In the genomic region with DNA sequence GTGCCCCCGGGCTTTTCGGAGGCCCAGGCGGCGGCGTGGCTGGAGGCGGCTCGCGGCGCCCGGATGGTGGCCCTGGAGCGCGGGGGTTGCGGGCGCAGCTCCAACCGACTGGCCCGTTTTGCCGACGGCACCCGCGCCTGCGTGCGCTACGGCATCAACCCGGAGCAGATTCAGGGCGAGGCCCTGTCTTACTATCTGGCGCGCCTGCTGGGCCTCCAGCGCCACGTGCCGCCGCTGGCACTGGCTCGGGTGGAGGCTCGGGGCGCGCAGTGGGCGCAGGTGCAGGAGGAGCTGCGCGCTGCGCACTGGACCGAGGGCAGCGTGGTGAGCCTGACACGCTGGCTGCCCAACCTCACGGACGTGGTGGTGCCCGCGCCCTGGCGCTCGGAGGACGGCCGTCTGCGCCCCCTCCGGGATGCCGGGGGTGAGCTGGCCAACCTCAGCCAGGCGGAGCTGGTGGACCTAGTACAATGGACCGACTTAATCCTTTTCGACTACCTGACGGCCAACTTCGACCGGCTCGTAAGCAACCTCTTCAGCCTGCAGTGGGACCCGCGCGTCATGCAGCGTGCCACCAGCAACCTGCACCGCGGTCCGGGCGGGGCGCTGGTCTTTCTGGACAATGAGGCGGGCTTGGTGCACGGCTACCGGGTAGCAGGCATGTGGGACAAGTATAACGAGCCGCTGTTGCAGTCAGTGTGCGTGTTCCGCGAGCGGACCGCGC, we compare ENCODE assay signal across 8 cellular contexts. TPM values are rescaled to one million over a fixed set of nuclear protein-coding genes. Genes with fewer than 3 reads are reported as not detected.
DNase-seq lines count a peak whose midpoint lies in the region; ATAC-seq and TF ChIP-seq lines count a peak whose summit lies in the region.

No MANE protein-coding gene starts in this region.

- H3K27me3 ChIP-seq in foreskin keratinocyte, result no peaks in the 10 kb centered on the region

- H3K27me3 Mint-ChIP-seq in activated T-cell treated with anti-CD3 and anti-CD28 coated beads, Interleukin-2, amount 50 U/mL, for 4 hours (ENCODE audit: low read depth), result peaks cover 65% of the 10 kb centered on the region

- DNase-seq in DMS153 (lab: John Stamatoyannopoulos, UW) (peak; percentile 26), DMS153 treated with DMSO at 0.1 percent for 48 hours (lab: John Stamatoyannopoulos, UW; ENCODE audit: unreplicated experiment) (no peak), foreskin keratinocyte (peak in 1 of 2 donors; percentile 68), occipital lobe (lab: John Stamatoyannopoulos, UW) (peak; percentile 58), foreskin melanocyte (no peak)
- DNase-seq in activated T-cell treated with anti-CD3 and anti-CD28 coated beads, Interleukin-2, amount 50 U/mL, for 4 hours, result peak; percentile 5

- TF ChIP-seq EP300 in Ishikawa (IDR thresholded peaks at IDR 0.05; ENCODE audit: borderline replicate concordance), result no peak

- peak; percentile 31 for ATAC-seq in GM21576 (IDR thresholded peaks at IDR 0.05; ENCODE audit: unreplicated experiment)
- ATAC-seq in activated T-cell treated with anti-CD3 and anti-CD28 coated beads, Interleukin-2, amount 50 U/mL, for 4 hours, result peak; percentile 64 to 66
- peak; percentile 39 for ATAC-seq in foreskin keratinocyte

- peaks cover 46% of the 10 kb centered on the region for H3K4me1 ChIP-seq in foreskin keratinocyte

- H3K9me3 Mint-ChIP-seq in activated T-cell treated with anti-CD3 and anti-CD28 coated beads, Interleukin-2, amount 50 U/mL, for 4 hours, result no peaks in the 10 kb centered on the region

- H3K27ac ChIP-seq in foreskin keratinocyte, result peak overlapping the region; percentile 99

- TF ChIP-seq RAD21 in Ishikawa (IDR thresholded peaks at IDR 0.05; ENCODE audit: low read depth), result no peak; the same call in 1 of the 2 replicates

- H3K4me3 Mint-ChIP-seq in activated T-cell treated with anti-CD3 and anti-CD28 coated beads, Interleukin-2, amount 50 U/mL, for 4 hours, result peak overlapping the region; percentile 57

- H3K36me3 Mint-ChIP-seq in activated T-cell treated with anti-CD3 and anti-CD28 coated beads, Interleukin-2, amount 50 U/mL, for 4 hours (ENCODE audit: insufficient read depth), result no peaks in the 10 kb centered on the region

- peak; percentile 1 for TF ChIP-seq CTCF in foreskin keratinocyte (conservative IDR thresholded peaks at IDR 0.05)

- H3K4me1 Mint-ChIP-seq in activated T-cell treated with anti-CD3 and anti-CD28 coated beads, Interleukin-2, amount 50 U/mL, for 4 hours (ENCODE audit: low read depth), result peaks cover 13% of the 10 kb centered on the region

TF ChIP-seq in Ishikawa, 13 proteins besides CTCF, POLR2A, EP300 and RAD21:
- peak; percentile 35; the same call in 1 of the 2 replicates for TF ChIP-seq TCF12 (IDR thresholded peaks at IDR 0.05; ENCODE audit: low read depth)
- no peak for TF ChIP-seq REST (IDR thresholded peaks at IDR 0.05; ENCODE audit: low read depth)
- TF ChIP-seq EGR1 (IDR thresholded peaks at IDR 0.05), result no peak
- TF ChIP-seq, protein P1, sequence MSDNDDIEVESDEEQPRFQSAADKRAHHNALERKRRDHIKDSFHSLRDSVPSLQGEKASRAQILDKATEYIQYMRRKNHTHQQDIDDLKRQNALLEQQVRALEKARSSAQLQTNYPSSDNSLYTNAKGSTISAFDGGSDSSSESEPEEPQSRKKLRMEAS (IDR thresholded peaks at IDR 0.05), result peak; percentile 93
- TF ChIP-seq USF1 (IDR thresholded peaks at IDR 0.05), result peak; percentile 68
- no peak for TF ChIP-seq FOXM1 (IDR thresholded peaks at IDR 0.05; ENCODE audit: borderline replicate concordance, low read depth)
- no peak for TF ChIP-seq CEBPB (IDR thresholded peaks at IDR 0.05)
- no peak for TF ChIP-seq CREB1 (IDR thresholded peaks at IDR 0.05; ENCODE audit: low read depth)
- no peak; the same call in 1 of the 2 replicates for TF ChIP-seq TEAD4 (IDR thresholded peaks at IDR 0.05)
- TF ChIP-seq ZBTB7A (IDR thresholded peaks at IDR 0.05; ENCODE audit: low read depth), result no peak
- peak; percentile 52 for TF ChIP-seq TAF1 (IDR thresholded peaks at IDR 0.05; ENCODE audit: low read depth)
- no peak for TF ChIP-seq YY1 (IDR thresholded peaks at IDR 0.05; ENCODE audit: low read depth)
- TF ChIP-seq NFIC (IDR thresholded peaks at IDR 0.05), result peak; percentile 58

RNA-seq across cellular contexts. Expression of gene FJX1, which starts 0.9 kb away (rescaled TPM):
- 1 to 10 TPM; 1.5 to 2.7 (median 1.6) TPM for total RNA-seq in activated T-cell treated with anti-CD3 and anti-CD28 coated beads, Interleukin-2, amount 50 U/mL, for 4 hours
- total RNA-seq in foreskin keratinocyte (72.5 and 92.3 TPM in 2 replicates), occipital lobe (78.8 TPM)
- 57.1 and 75.2 TPM in 2 replicates for polyA plus RNA-seq in foreskin keratinocyte

RNA-seq across cellular contexts. Expression of gene TRIM44, which starts 43.4 kb away (rescaled TPM):
- 10 to 100 TPM; 38.6 to 48.5 (median 45.3) TPM for total RNA-seq in activated T-cell treated with anti-CD3 and anti-CD28 coated beads, Interleukin-2, amount 50 U/mL, for 4 hours
- total RNA-seq in foreskin keratinocyte (32.7 and 37.3 TPM in 2 replicates), occipital lobe (16.8 TPM)
- 8.4 and 10.4 TPM in 2 replicates for polyA plus RNA-seq in foreskin keratinocyte

Comparison
In these comparisons a context has a peak if more than half of its experiments do, and no peak if none do; other contexts are left out.
1. DNase-seq: peak in DMS153 (single experiment), activated T-cell treated with anti-CD3 and anti-CD28 coated beads, Interleukin-2, amount 50 U/mL, for 4 hours (single experiment) and occipital lobe (single experiment); none in DMS153 treated with DMSO at 0.1 percent for 48 hours (single experiment) and foreskin melanocyte (single experiment).
2. RNA of gene FJX1, which starts 0.9 kb away (total RNA-seq): 72.5 to 92.3 TPM in foreskin keratinocyte and 78.8 TPM in occipital lobe (single experiment); 1.5 to 2.7 TPM in activated T-cell treated with anti-CD3 and anti-CD28 coated beads, Interleukin-2, amount 50 U/mL, for 4 hours; every median in the first group is over 10 times any median in the second.
3. Peak in every context shown above with its lines, with median percentiles within 50 percentile points of each other: ATAC-seq.